ENCODE assay signal across 8 cellular contexts in genomic region chr9:126860077-126860756, GRCh38. TPM values are rescaled to one million over a fixed set of nuclear protein-coding genes. Genes with fewer than 3 reads are reported as not detected.
DNase-seq lines count a peak whose midpoint lies in the region; TF ChIP-seq lines count a peak whose summit lies in the region.

TSS of gene ZBTB34 (plus strand) at chr9:126860639. CDS start at chr9:126879400, 18,761 bp downstream.

- peak within 1 kb of the TSS; percentile 70 for H2AFZ ChIP-seq in GM23248

- peaks cover 21% of the 10 kb centered on the region; the same call in 1 of the 2 replicates for H3F3A ChIP-seq in GM23248 (ENCODE audit: insufficient read depth)

- H3K27me3 ChIP-seq in GM23248 (replicated peaks; ENCODE audit: insufficient read depth) = peaks cover 6% of the 10 kb centered on the region
- H3K27me3 ChIP-seq in skeletal muscle tissue (ENCODE audit: control insufficient read depth in 3 of 3, insufficient read depth in 3 of 3, low read length in 3 of 3) = no peaks in the 10 kb centered on the region

- H3K4me3 ChIP-seq in GM23248 = peak within 1 kb of the TSS; percentile 89
- H3K4me3 ChIP-seq in LNCaP clone FGC (ENCODE audit: low read depth, low read length) = peak within 1 kb of the TSS; percentile 83
- H3K4me3 ChIP-seq in astrocyte of the cerebellum (ENCODE audit: low read depth, low read length) = peak within 1 kb of the TSS; percentile 82
- peak within 1 kb of the TSS; percentile 74 for H3K4me3 ChIP-seq in iPS-11a (ENCODE audit: low read depth, low read length)
- peak within 1 kb of the TSS; percentile 84 to 88 (median 86) for H3K4me3 ChIP-seq in skeletal muscle tissue (ENCODE audit: low read length in 3 of 3)

- H3K9me3 ChIP-seq in GM23248 (ENCODE audit: low read depth) (no peaks in the 10 kb centered on the region), skeletal muscle tissue (ENCODE audit: control insufficient read depth in 3 of 3, low read length in 3 of 3) (no peaks in the 10 kb centered on the region)

- peaks cover 44% of the 10 kb centered on the region for H3K79me2 ChIP-seq in GM23248 (ENCODE audit: insufficient read depth)

- WGBS in GM23248 (ENCODE audit: low coverage in 1 of 2, low lambda C conversion rate in 2 of 2, missing lambda C conversion rate in 2 of 2), 2 experiments = 2 to 3% methylated on average over 22 to 34 of the region's 67 CpGs

- no peaks in the 10 kb centered on the region for H3K9me2 ChIP-seq in GM23248 (ENCODE audit: insufficient read depth)

- peak; percentile 98 for TF ChIP-seq CTCF in GM10266 (IDR thresholded peaks at IDR 0.05; ENCODE audit: control insufficient read depth, insufficient read depth, low read depth, missing control alignments)
- TF ChIP-seq CTCF in LNCaP clone FGC (IDR thresholded peaks at IDR 0.05; ENCODE audit: control insufficient read depth, extremely low read depth, insufficient read depth) = peak; percentile 85
- TF ChIP-seq CTCF in astrocyte of the cerebellum (IDR thresholded peaks at IDR 0.05; ENCODE audit: low read depth, low read length, missing control alignments) = peak; percentile 96

- in situ Hi-C loops in GM23248 (cut with MboI) = no loop called here
- in situ Hi-C loops in astrocyte of the cerebellum (cut with HindIII; ENCODE audit: low sequenced_read_pairs) = no loop called here

- H3K9ac ChIP-seq in GM23248 (peak within 1 kb of the TSS; percentile 82), skeletal muscle tissue (ENCODE audit: low read depth in 1 of 3, low read length in 3 of 3) (peak within 1 kb of the TSS; percentile 81 to 90 (median 88))

- H3K36me3 ChIP-seq in GM23248 (ENCODE audit: low read depth) (no peaks in the 10 kb centered on the region), skeletal muscle tissue (ENCODE audit: control insufficient read depth in 3 of 3, insufficient read depth in 3 of 3, low read length in 3 of 3) (peaks cover 0 to 4% (median 0%) of the 10 kb centered on the region in 3 donors)

- H3K4me1 ChIP-seq in GM23248 (ENCODE audit: insufficient read depth) (peaks cover 22% of the 10 kb centered on the region), skeletal muscle tissue (ENCODE audit: control insufficient read depth in 3 of 3, insufficient read depth in 3 of 3, low read length in 3 of 3) (peaks cover 40 to 49% (median 46%) of the 10 kb centered on the region in 3 donors)

- peak within 1 kb of the TSS; percentile 60 for H3K27ac ChIP-seq in GM23248
- H3K27ac ChIP-seq in skeletal muscle tissue (ENCODE audit: low read depth, low read length) = peak within 1 kb of the TSS; percentile 92

- DNase-seq in GM10266 (ENCODE audit: extremely low spot score) (peak; percentile 90), GM23248 (peak; percentile 77), LNCaP clone FGC (ENCODE audit: low read depth) (no peak), T1000 (lab: John Stamatoyannopoulos, UW) (peak; percentile 61), astrocyte of the cerebellum (ENCODE audit: low read depth) (no peak), GF-D8 (lab: John Stamatoyannopoulos, UW) (no peak)

- peaks cover 11% of the 10 kb centered on the region; the same call in 1 of the 2 replicates for H4K20me1 ChIP-seq in GM23248 (ENCODE audit: insufficient read depth)

- peak within 1 kb of the TSS; percentile 97 for H3K4me2 ChIP-seq in GM23248 (ENCODE audit: unreplicated experiment)

RNA-seq across cellular contexts. Expression of gene ZBTB34, which starts in this region (rescaled TPM):
- total RNA-seq in GM23248 (2014; rRNA removed; shearing (Covaris generic)) = 5.5 and 7.5 TPM in 2 replicates
- polyA plus RNA-seq in GM23248 (2016; fragmentation: Nextera tagmentation; extraction: Ambion mirVana) = 2.3 and 2.4 TPM in 2 replicates
- 17.2 TPM for total RNA-seq in skeletal muscle tissue

Comparison
In these comparisons a context has a peak if more than half of its experiments do, and no peak if none do; other contexts are left out.
1. DNase-seq: peak in GM10266 (single experiment), GM23248 (single experiment) and T1000 (single experiment); none in LNCaP clone FGC (single experiment), astrocyte of the cerebellum (single experiment) and GF-D8 (single experiment).
2. Peak in every context shown above with its lines, with median percentiles within 50 percentile points of each other: CTCF ChIP-seq and H3K4me3 ChIP-seq.